16 cellular contexts compared by ENCODE assay signal in genomic region chr11:45501277-45501979, GRCh38.
"Had no signal": no experiment of that assay in that cellular context is flagged by ENCODE, and none has a peak within 500 bp of the region (broad histone marks: within the 10 kb centered on the region; RNA-seq: fewer than 3 reads in every experiment).

No MANE protein-coding gene starts in this region.

- H3K27ac Mint-ChIP-seq: T-helper 2 cell treated with Interferon-gamma antibody and Interleukin-4, amounts not matched to agents 5 μg/mL and 100 μg/mL, for 36 hours had no signal

- DNase-seq: activated CD4-positive, alpha-beta T cell treated with anti-CD3 and anti-CD28 coated beads for 1 hour; activated CD4-positive, alpha-beta T cell treated with anti-CD3 and anti-CD28 coated beads, Interleukin-2, amount 50 U/mL, for 48 hours; activated naive CD4-positive, alpha-beta T cell; esophagus squamous epithelium; foreskin fibroblast; left ventricle myocardium inferior; mesenchymal stem cell; nucleus accumbens; right cardiac atrium; stimulated activated CD4-positive, alpha-beta T cell treated with anti-CD3 and anti-CD28 coated beads, Interleukin-1b, Interleukin-23, amount 100 ng/mL, for 48 hours; stimulated activated naive CD4-positive, alpha-beta T cell; substantia nigra; SW 1271; trophoblast cell had no signal

- H3K4me1 ChIP-seq: esophagus squamous epithelium, spleen had no signal

- H3K27ac ChIP-seq: esophagus squamous epithelium, left ventricle myocardium inferior, spleen had no signal

- H3K4me3 ChIP-seq: esophagus squamous epithelium, left ventricle myocardium inferior, spleen had no signal

- H3K4me3 Mint-ChIP-seq: T-helper 2 cell treated with Interferon-gamma antibody and Interleukin-4, amounts not matched to agents 5 μg/mL and 100 μg/mL, for 36 hours had no signal

- H3K9me3 ChIP-seq: esophagus squamous epithelium had no signal

- H3K9me3 Mint-ChIP-seq: T-helper 2 cell treated with Interferon-gamma antibody and Interleukin-4, amounts not matched to agents 5 μg/mL and 100 μg/mL, for 36 hours had no signal

- H3K36me3 ChIP-seq: esophagus squamous epithelium, left ventricle myocardium inferior, spleen had no signal
